ENCODE assay signal across 43 cellular contexts in genomic region chr11:3237119-3237518, GRCh38. TPM values are rescaled to one million over a fixed set of nuclear protein-coding genes. Genes with fewer than 3 reads are reported as not detected.
"Had no signal": no experiment of that assay in that cellular context is flagged by ENCODE, and none has a peak within 500 bp of the region (broad histone marks: within the 10 kb centered on the region; RNA-seq: fewer than 3 reads in every experiment).

No MANE protein-coding gene starts in this region.

- H3K9me3 Mint-ChIP-seq: activated naive CD4-positive, alpha-beta T cell treated with anti-CD3 and anti-CD28 coated beads for 36 hours; activated naive CD4-positive, alpha-beta T cell treated with anti-CD3 and anti-CD28 coated beads, Interleukin-2, amount 10 ng/mL, durations not matched to agents 7 days and 5 days; activated naive CD4-positive, alpha-beta T cell treated with anti-CD3 and anti-CD28 coated beads, Interleukin-2, amount 50 U/mL, for 24 hours; activated naive CD4-positive, alpha-beta T cell treated with anti-CD3 and anti-CD28 coated beads, Interleukin-2, amount 50 U/mL, for 72 hours; activated naive CD8-positive, alpha-beta T cell treated with anti-CD3 and anti-CD28 coated beads for 36 hours; activated naive CD8-positive, alpha-beta T cell treated with anti-CD3 and anti-CD28 coated beads, Interleukin-2, amount 10 ng/mL, durations not matched to agents 7 days and 5 days; activated naive CD8-positive, alpha-beta T cell treated with anti-CD3 and anti-CD28 coated beads, Interleukin-2, amount 50 U/mL, for 24 hours; activated T-cell treated with anti-CD3 and anti-CD28 coated beads, Interleukin-2, amount 50 U/mL, for 4 hours; activated T-cell treated with anti-CD3 and anti-CD28 coated beads, Interleukin-2, amount 50 U/mL, for 72 hours; activated T-helper 1 cell treated with anti-CD3 and anti-CD28 coated beads, Interleukin-12 subunit alpha, Interleukin-12 subunit beta, Interleukin-2, Interleukin-4 antibody, amounts not matched to agents 30 ng/mL and 10 ng/mL and 1 ng/mL, durations not matched to agents 14 hours and 24 hours and 36 hours; activated T-helper 17 cell treated with anti-CD3 and anti-CD28 coated beads, Interleukin-2, amount 50 U/mL, for 72 hours; activated T-helper 2 cell treated with anti-CD3 and anti-CD28 coated beads, Interferon-gamma antibody, Interleukin-2, Interleukin-4, amounts not matched to agents 10 μg/mL and 5 μg/mL and 100 μg/mL, durations not matched to agents 14 hours and 24 hours and 36 hours; brain; central memory CD8-positive, alpha-beta T cell had no signal

- FAIRE-seq: astrocyte, bronchial epithelial cell, colon had no signal

- DNase-seq: activated effector memory CD4-positive, alpha-beta T cell treated with anti-CD3 and anti-CD28 coated beads, Interleukin-2, amount 50 U/mL, for 16 hours; activated effector memory CD4-positive, alpha-beta T cell treated with Interleukin-2 at 50 U/mL for 16 hours; activated gamma-delta T cell; activated gamma-delta T cell treated with Interleukin-2 at 50 U/mL for 16 hours; activated naive CD4-positive, alpha-beta T cell; activated naive CD4-positive, alpha-beta T cell treated with anti-CD3 and anti-CD28 coated beads for 36 hours; activated naive CD4-positive, alpha-beta T cell treated with anti-CD3 and anti-CD28 coated beads, Interleukin-2, amount 10 ng/mL, durations not matched to agents 7 days and 5 days; activated naive CD4-positive, alpha-beta T cell treated with anti-CD3 and anti-CD28 coated beads, Interleukin-2, amount 50 U/mL, for 16 hours; activated naive CD4-positive, alpha-beta T cell treated with Interleukin-2 at 50 U/mL for 16 hours; activated naive CD8-positive, alpha-beta T cell treated with anti-CD3 and anti-CD28 coated beads for 36 hours; activated naive CD8-positive, alpha-beta T cell treated with anti-CD3 and anti-CD28 coated beads, Interleukin-2, amount 10 ng/mL, durations not matched to agents 7 days and 5 days; activated naive CD8-positive, alpha-beta T cell treated with anti-CD3 and anti-CD28 coated beads, Interleukin-2, amount 50 U/mL, for 24 hours; activated T-cell treated with anti-CD3 and anti-CD28 coated beads, Interleukin-2, amount 50 U/mL, for 4 hours; activated T-cell treated with anti-CD3 and anti-CD28 coated beads, Interleukin-2, amount 50 U/mL, for 48 hours; activated T-cell treated with anti-CD3 and anti-CD28 coated beads, Interleukin-2, amount 50 U/mL, for 72 hours; adrenal gland; amniotic stem cell; amygdala; anterior cingulate cortex; aorta; body of pancreas; brain microvascular endothelial cell; caudate nucleus; central memory CD4-positive, alpha-beta T cell; cerebellar nuclear complex; colonic mucosa had no signal

- H3K4me1 ChIP-seq: adrenal gland, ascending aorta, body of pancreas, breast epithelium, colonic mucosa had no signal

- H3K27me3 Mint-ChIP-seq: activated naive CD4-positive, alpha-beta T cell treated with anti-CD3 and anti-CD28 coated beads, Interleukin-2, amount 50 U/mL, for 24 hours; activated naive CD8-positive, alpha-beta T cell; activated naive CD8-positive, alpha-beta T cell treated with anti-CD3 and anti-CD28 coated beads for 36 hours had no signal

- H3K9me3 ChIP-seq: adrenal gland, ascending aorta, body of pancreas, breast epithelium, colonic mucosa had no signal

- ATAC-seq: activated naive CD4-positive, alpha-beta T cell treated with anti-CD3 and anti-CD28 coated beads, Interleukin-2, amount 50 U/mL, for 72 hours; activated naive CD8-positive, alpha-beta T cell treated with anti-CD3 and anti-CD28 coated beads, Interleukin-2, amount 50 U/mL, for 24 hours; activated T-cell treated with anti-CD3 and anti-CD28 coated beads, Interleukin-2, amount 50 U/mL, for 4 hours; activated T-cell treated with anti-CD3 and anti-CD28 coated beads, Interleukin-2, amount 50 U/mL, for 72 hours; activated T-helper 17 cell treated with anti-CD3 and anti-CD28 coated beads, Interleukin-2, amount 50 U/mL, for 72 hours; body of pancreas had no signal

- H3K4me3 Mint-ChIP-seq: activated naive CD4-positive, alpha-beta T cell treated with anti-CD3 and anti-CD28 coated beads for 36 hours; activated naive CD4-positive, alpha-beta T cell treated with anti-CD3 and anti-CD28 coated beads, Interleukin-2, amount 10 ng/mL, durations not matched to agents 7 days and 5 days; activated naive CD4-positive, alpha-beta T cell treated with anti-CD3 and anti-CD28 coated beads, Interleukin-2, amount 50 U/mL, for 24 hours; activated naive CD8-positive, alpha-beta T cell; activated naive CD8-positive, alpha-beta T cell treated with anti-CD3 and anti-CD28 coated beads for 36 hours; activated naive CD8-positive, alpha-beta T cell treated with anti-CD3 and anti-CD28 coated beads, Interleukin-2, amount 10 ng/mL, durations not matched to agents 7 days and 5 days; activated naive CD8-positive, alpha-beta T cell treated with anti-CD3 and anti-CD28 coated beads, Interleukin-2, amount 50 U/mL, for 24 hours; activated T-cell treated with anti-CD3 and anti-CD28 coated beads, Interleukin-2, amount 50 U/mL, for 4 hours; activated T-cell treated with anti-CD3 and anti-CD28 coated beads, Interleukin-2, amount 50 U/mL, for 72 hours; activated T-helper 1 cell treated with anti-CD3 and anti-CD28 coated beads, Interleukin-12 subunit alpha, Interleukin-12 subunit beta, Interleukin-2, Interleukin-4 antibody, amounts not matched to agents 30 ng/mL and 10 ng/mL and 1 ng/mL, durations not matched to agents 14 hours and 24 hours and 36 hours; activated T-helper 17 cell treated with anti-CD3 and anti-CD28 coated beads, Interleukin-2, amount 50 U/mL, for 72 hours; brain; central memory CD8-positive, alpha-beta T cell had no signal

- H3K4me1 Mint-ChIP-seq: activated naive CD4-positive, alpha-beta T cell treated with anti-CD3 and anti-CD28 coated beads, Interleukin-2, amount 10 ng/mL, durations not matched to agents 7 days and 5 days; activated naive CD4-positive, alpha-beta T cell treated with anti-CD3 and anti-CD28 coated beads, Interleukin-2, amount 50 U/mL, for 24 hours; activated naive CD8-positive, alpha-beta T cell treated with anti-CD3 and anti-CD28 coated beads for 36 hours; activated naive CD8-positive, alpha-beta T cell treated with anti-CD3 and anti-CD28 coated beads, Interleukin-2, amount 10 ng/mL, durations not matched to agents 7 days and 5 days; activated naive CD8-positive, alpha-beta T cell treated with anti-CD3 and anti-CD28 coated beads, Interleukin-2, amount 50 U/mL, for 24 hours; activated T-helper 17 cell treated with anti-CD3 and anti-CD28 coated beads, Interleukin-2, amount 50 U/mL, for 72 hours; brain; central memory CD8-positive, alpha-beta T cell had no signal

- H3K36me3 Mint-ChIP-seq: activated naive CD4-positive, alpha-beta T cell treated with anti-CD3 and anti-CD28 coated beads, Interleukin-2, amount 10 ng/mL, durations not matched to agents 7 days and 5 days; activated naive CD4-positive, alpha-beta T cell treated with anti-CD3 and anti-CD28 coated beads, Interleukin-2, amount 50 U/mL, for 24 hours; activated naive CD4-positive, alpha-beta T cell treated with anti-CD3 and anti-CD28 coated beads, Interleukin-2, amount 50 U/mL, for 72 hours; activated naive CD8-positive, alpha-beta T cell; activated naive CD8-positive, alpha-beta T cell treated with anti-CD3 and anti-CD28 coated beads for 36 hours; activated naive CD8-positive, alpha-beta T cell treated with anti-CD3 and anti-CD28 coated beads, Interleukin-2, amount 10 ng/mL, durations not matched to agents 7 days and 5 days; brain had no signal

- H3K27ac ChIP-seq: adrenal gland, ascending aorta, body of pancreas, brain microvascular endothelial cell, breast epithelium, cardiac muscle cell, colonic mucosa had no signal

- H3K27me3 ChIP-seq: adrenal gland, ascending aorta, body of pancreas, breast epithelium, cardiac muscle cell, colonic mucosa had no signal

- H3K36me3 ChIP-seq: adrenal gland, ascending aorta, brain microvascular endothelial cell, breast epithelium, cardiac muscle cell, colonic mucosa had no signal

- H3K4me3 ChIP-seq: adrenal gland, ascending aorta, body of pancreas, breast epithelium, cardiac muscle cell, colonic mucosa had no signal

- H3K27ac Mint-ChIP-seq: activated naive CD4-positive, alpha-beta T cell treated with anti-CD3 and anti-CD28 coated beads for 36 hours; activated naive CD4-positive, alpha-beta T cell treated with anti-CD3 and anti-CD28 coated beads, Interleukin-2, amount 10 ng/mL, durations not matched to agents 7 days and 5 days; activated naive CD4-positive, alpha-beta T cell treated with anti-CD3 and anti-CD28 coated beads, Interleukin-2, amount 50 U/mL, for 24 hours; activated naive CD4-positive, alpha-beta T cell treated with anti-CD3 and anti-CD28 coated beads, Interleukin-2, amount 50 U/mL, for 72 hours; activated naive CD8-positive, alpha-beta T cell; activated naive CD8-positive, alpha-beta T cell treated with anti-CD3 and anti-CD28 coated beads for 36 hours; activated naive CD8-positive, alpha-beta T cell treated with anti-CD3 and anti-CD28 coated beads, Interleukin-2, amount 10 ng/mL, durations not matched to agents 7 days and 5 days; activated naive CD8-positive, alpha-beta T cell treated with anti-CD3 and anti-CD28 coated beads, Interleukin-2, amount 50 U/mL, for 24 hours; activated T-cell treated with anti-CD3 and anti-CD28 coated beads, Interleukin-2, amount 50 U/mL, for 72 hours; activated T-helper 1 cell treated with anti-CD3 and anti-CD28 coated beads, Interleukin-12 subunit alpha, Interleukin-12 subunit beta, Interleukin-2, Interleukin-4 antibody, amounts not matched to agents 30 ng/mL and 10 ng/mL and 1 ng/mL, durations not matched to agents 14 hours and 24 hours and 36 hours; activated T-helper 17 cell treated with anti-CD3 and anti-CD28 coated beads, Interleukin-2, amount 50 U/mL, for 72 hours; activated T-helper 2 cell treated with anti-CD3 and anti-CD28 coated beads, Interferon-gamma antibody, Interleukin-2, Interleukin-4, amounts not matched to agents 10 μg/mL and 5 μg/mL and 100 μg/mL, durations not matched to agents 14 hours and 24 hours and 36 hours; brain had no signal

RNA-seq across cellular contexts. Expression of gene MRGPRE, which starts 4.9 kb away (rescaled TPM):
- total RNA-seq: activated naive CD4-positive, alpha-beta T cell treated with anti-CD3 and anti-CD28 coated beads for 36 hours; activated naive CD4-positive, alpha-beta T cell treated with anti-CD3 and anti-CD28 coated beads, Interleukin-2, amount 50 U/mL, for 72 hours; activated naive CD8-positive, alpha-beta T cell treated with anti-CD3 and anti-CD28 coated beads for 36 hours; activated naive CD8-positive, alpha-beta T cell treated with anti-CD3 and anti-CD28 coated beads, Interleukin-2, amount 10 ng/mL, durations not matched to agents 7 days and 5 days; activated T-cell treated with anti-CD3 and anti-CD28 coated beads, Interleukin-2, amount 50 U/mL, for 4 hours; activated T-cell treated with anti-CD3 and anti-CD28 coated beads, Interleukin-2, amount 50 U/mL, for 72 hours; activated T-helper 1 cell treated with anti-CD3 and anti-CD28 coated beads, Interleukin-12 subunit alpha, Interleukin-12 subunit beta, Interleukin-2, Interleukin-4 antibody, amounts not matched to agents 30 ng/mL and 10 ng/mL and 1 ng/mL, durations not matched to agents 14 hours and 24 hours and 36 hours; activated T-helper 17 cell treated with anti-CD3 and anti-CD28 coated beads, Interleukin-2, amount 50 U/mL, for 72 hours; activated T-helper 2 cell treated with anti-CD3 and anti-CD28 coated beads, Interferon-gamma antibody, Interleukin-2, Interleukin-4, amounts not matched to agents 10 μg/mL and 5 μg/mL and 100 μg/mL, durations not matched to agents 14 hours and 24 hours and 36 hours; adrenal gland; aorta; ascending aorta; astrocyte; body of pancreas; breast epithelium; bronchial epithelial cell; cardiac muscle cell; chondrocyte; colonic mucosa had no signal
- polyA plus RNA-seq: adrenal gland, aorta, cardiac muscle cell had no signal

RNA-seq across cellular contexts. Expression of gene MRGPRG, which starts 18.5 kb away (rescaled TPM):
- total RNA-seq: activated naive CD4-positive, alpha-beta T cell treated with anti-CD3 and anti-CD28 coated beads for 36 hours; activated naive CD4-positive, alpha-beta T cell treated with anti-CD3 and anti-CD28 coated beads, Interleukin-2, amount 50 U/mL, for 72 hours; activated naive CD8-positive, alpha-beta T cell treated with anti-CD3 and anti-CD28 coated beads for 36 hours; activated naive CD8-positive, alpha-beta T cell treated with anti-CD3 and anti-CD28 coated beads, Interleukin-2, amount 10 ng/mL, durations not matched to agents 7 days and 5 days; activated T-cell treated with anti-CD3 and anti-CD28 coated beads, Interleukin-2, amount 50 U/mL, for 4 hours; activated T-cell treated with anti-CD3 and anti-CD28 coated beads, Interleukin-2, amount 50 U/mL, for 72 hours; activated T-helper 1 cell treated with anti-CD3 and anti-CD28 coated beads, Interleukin-12 subunit alpha, Interleukin-12 subunit beta, Interleukin-2, Interleukin-4 antibody, amounts not matched to agents 30 ng/mL and 10 ng/mL and 1 ng/mL, durations not matched to agents 14 hours and 24 hours and 36 hours; activated T-helper 17 cell treated with anti-CD3 and anti-CD28 coated beads, Interleukin-2, amount 50 U/mL, for 72 hours; activated T-helper 2 cell treated with anti-CD3 and anti-CD28 coated beads, Interferon-gamma antibody, Interleukin-2, Interleukin-4, amounts not matched to agents 10 μg/mL and 5 μg/mL and 100 μg/mL, durations not matched to agents 14 hours and 24 hours and 36 hours; adrenal gland; aorta; ascending aorta; astrocyte; body of pancreas; breast epithelium; bronchial epithelial cell; cardiac muscle cell; cerebellum; chondrocyte; colonic mucosa had no signal
- polyA plus RNA-seq: adipose tissue, adrenal gland, aorta, cardiac muscle cell had no signal
